Comparison of ENCODE assay signal across 12 cellular contexts in genomic region chr14:103273145-103273846, GRCh38.
DNase-seq lines count a peak whose midpoint lies in the region; ATAC-seq, FAIRE-seq and TF ChIP-seq lines count a peak whose summit lies in the region.
"Had no signal": no experiment of that assay in that cellular context is flagged by ENCODE, and none has a peak within 500 bp of the region (broad histone marks: within the 10 kb centered on the region; RNA-seq: fewer than 3 reads in every experiment).

No MANE protein-coding gene starts in this region.

- no peak overlapping the region for H3K9ac ChIP-seq in endothelial cell of umbilical vein (replicated peaks; ENCODE audit: extremely low read depth, insufficient read depth, low read length)
- H3K9ac ChIP-seq in skeletal muscle satellite cell (ENCODE audit: low read depth, low read length) = no peak overlapping the region
- H3K9ac ChIP-seq: KMS-11 had no signal

- H3K4me3 ChIP-seq in endothelial cell of umbilical vein (replicated peaks in 1 of 3; ENCODE audit: insufficient read depth in 1 of 3, low read depth in 1 of 3, low read length in 3 of 3) (no peak overlapping the region), left lung (peak overlapping the region; percentile 29 to 33), skeletal muscle satellite cell (ENCODE audit: low read length) (peak overlapping the region; percentile 30)

- no peak for FAIRE-seq in endothelial cell of umbilical vein (lab: Jason Lieb, UNC)

- POLR2A ChIA-PET in endothelial cell of umbilical vein (lab: Charles Lee) = no interaction called here

- H3K9me3 ChIP-seq in endothelial cell of umbilical vein (replicated peaks; ENCODE audit: control insufficient read depth, insufficient read depth, low read length) = no peaks in the 10 kb centered on the region
- H3K9me3 ChIP-seq in left lung = no peaks in the 10 kb centered on the region
- peaks cover 3% of the 10 kb centered on the region for H3K9me3 ChIP-seq in skeletal muscle satellite cell (replicated peaks; ENCODE audit: low read length)

- H3K27ac ChIP-seq in endothelial cell of umbilical vein (ENCODE audit: insufficient read depth, low read depth, low read length) (no peak overlapping the region), left lung (no peak overlapping the region)
- H3K27ac ChIP-seq: KMS-11 had no signal

- TF ChIP-seq CTCF in GM13976 (IDR thresholded peaks at IDR 0.05; ENCODE audit: borderline replicate concordance, control extremely low read depth, extremely low read depth, insufficient read depth, missing control alignments) (no peak), endothelial cell of umbilical vein (IDR thresholded peaks at IDR 0.05; ENCODE audit: extremely low read depth in 1 of 2, insufficient read depth in 1 of 2, low read depth in 1 of 2, low read length in 2 of 2) (no peak), left lung (IDR thresholded peaks at IDR 0.05) (no peak)

- no peaks in the 10 kb centered on the region for H4K20me1 ChIP-seq in endothelial cell of umbilical vein (replicated peaks; ENCODE audit: control insufficient read depth, extremely low read depth, insufficient read depth, low read length)

- ATAC-seq in left lung (peak; percentile 69), GM21717 (IDR thresholded peaks at IDR 0.05; ENCODE audit: unreplicated experiment) (no peak), GM18502 (IDR thresholded peaks at IDR 0.05; ENCODE audit: poor library complexity, unreplicated experiment) (no peak), GM18517 (IDR thresholded peaks at IDR 0.05; ENCODE audit: unreplicated experiment) (no peak)
- ATAC-seq: effector memory CD8-positive, alpha-beta T cell had no signal

- H3K4me2 ChIP-seq in endothelial cell of umbilical vein (ENCODE audit: insufficient read depth, low read length) (no peak overlapping the region), skeletal muscle satellite cell (ENCODE audit: low read length) (peak overlapping the region; percentile 33)
- H3K4me2 ChIP-seq: KMS-11 had no signal

- H3K4me1 ChIP-seq in endothelial cell of umbilical vein (ENCODE audit: control insufficient read depth, extremely low read depth, insufficient read depth, low read length) (no peaks in the 10 kb centered on the region), left lung (peaks cover 5 to 17% of the 10 kb centered on the region in 2 donors), skeletal muscle satellite cell (ENCODE audit: control insufficient read depth, insufficient read depth, low read length) (no peaks in the 10 kb centered on the region)

- TF ChIP-seq POLR2A in endothelial cell of umbilical vein (IDR thresholded peaks at IDR 0.05; ENCODE audit: low read depth, low read length) = no peak

- H3K79me2 ChIP-seq in endothelial cell of umbilical vein (ENCODE audit: control insufficient read depth, insufficient read depth, low read length) = no peaks in the 10 kb centered on the region

- peak; percentile 17 for DNase-seq in GM13976 (ENCODE audit: low spot score)
- DNase-seq in endothelial cell of umbilical vein (ENCODE audit: low read depth, low spot score) = no peak
- peak in 1 of 2 donors; percentile 79 for DNase-seq in left lung
- no peak for DNase-seq in OCI-M2 (lab: John Stamatoyannopoulos, UW; ENCODE audit: unreplicated experiment)
- DNase-seq: activated naive CD8-positive, alpha-beta T cell treated with anti-CD3 and anti-CD28 coated beads, Interleukin-2, amount 10 ng/mL, durations not matched to agents 7 days and 5 days; effector memory CD8-positive, alpha-beta T cell; T1000 had no signal

- BruUV-seq in endothelial cell of umbilical vein (replicated peaks; lab: Mats Ljungman, UMichigan) = no TSS peak

- no peaks in the 10 kb centered on the region for H3K36me3 ChIP-seq in endothelial cell of umbilical vein (ENCODE audit: control insufficient read depth in 2 of 2, extremely low read depth in 1 of 2, insufficient read depth in 2 of 2, low read length in 2 of 2)
- H3K36me3 ChIP-seq in left lung = no peaks in the 10 kb centered on the region
- H3K36me3 ChIP-seq in skeletal muscle satellite cell (ENCODE audit: insufficient read depth, low read length) = no peaks in the 10 kb centered on the region

- intact Hi-C loops in endothelial cell of umbilical vein (cut with micrococcal nuclease) (no loop called here), left lung (cut with DNase I) (no loop called here)

- H3K27me3 ChIP-seq in endothelial cell of umbilical vein (ENCODE audit: control insufficient read depth in 2 of 2, insufficient read depth in 2 of 2, low read length in 2 of 2) (peaks cover 30 to 57% of the 10 kb centered on the region in 2 experiments), left lung (peaks cover 47 to 82% of the 10 kb centered on the region in 2 donors), skeletal muscle satellite cell (ENCODE audit: control insufficient read depth, insufficient read depth, low read length) (peaks cover 74% of the 10 kb centered on the region)

- dilution Hi-C loops in endothelial cell of umbilical vein (cut with MboI; ENCODE audit: extremely low pct_ligation_motif_present, low sequenced_read_pairs) = no loop called here

- no peak overlapping the region for H2AFZ ChIP-seq in endothelial cell of umbilical vein (ENCODE audit: low read depth, low read length)

- in situ Hi-C loops in GM13976 (cut with MboI; ENCODE audit: low sequenced_read_pairs, unreplicated experiment) = no loop called here

- H3K9me1 ChIP-seq in endothelial cell of umbilical vein (replicated peaks; ENCODE audit: control insufficient read depth, extremely low read depth, insufficient read depth, low read length) = no peaks in the 10 kb centered on the region

- CTCF ChIA-PET in endothelial cell of umbilical vein (lab: Charles Lee) = no interaction called here

TF ChIP-seq in endothelial cell of umbilical vein, 7 proteins besides CTCF, POLR2A, EP300 and RAD21:
- TF ChIP-seq FOS (IDR thresholded peaks at IDR 0.05; ENCODE audit: borderline replicate concordance, insufficient read depth, low read length) (no peak), JUN (IDR thresholded peaks at IDR 0.05; ENCODE audit: borderline replicate concordance, insufficient read depth, insufficient read length, low read depth) (no peak), MAX (IDR thresholded peaks at IDR 0.05; ENCODE audit: insufficient read depth, insufficient read length) (no peak), POLR2AphosphoS5 (IDR thresholded peaks at IDR 0.05; ENCODE audit: insufficient read depth, low read depth, low read length) (no peak), GATA2 (IDR thresholded peaks at IDR 0.05; ENCODE audit: insufficient read depth, insufficient read length, low read depth, low read length) (no peak), MYC (IDR thresholded peaks at IDR 0.05; ENCODE audit: low read depth, low read length) (no peak), EZH2 (IDR thresholded peaks at IDR 0.05; ENCODE audit: borderline replicate concordance, low read depth, low read length, severe bottlenecking) (peak; percentile 70)

Comparison
In these comparisons a context has a peak if more than half of its experiments do, and no peak if none do; other contexts are left out.
1. H3K4me3 ChIP-seq: peak in left lung (2 of 2) and skeletal muscle satellite cell (single experiment); none in endothelial cell of umbilical vein (0 of 3).